Comparison of ENCODE assay signal across 10 cellular contexts in the genomic region with DNA sequence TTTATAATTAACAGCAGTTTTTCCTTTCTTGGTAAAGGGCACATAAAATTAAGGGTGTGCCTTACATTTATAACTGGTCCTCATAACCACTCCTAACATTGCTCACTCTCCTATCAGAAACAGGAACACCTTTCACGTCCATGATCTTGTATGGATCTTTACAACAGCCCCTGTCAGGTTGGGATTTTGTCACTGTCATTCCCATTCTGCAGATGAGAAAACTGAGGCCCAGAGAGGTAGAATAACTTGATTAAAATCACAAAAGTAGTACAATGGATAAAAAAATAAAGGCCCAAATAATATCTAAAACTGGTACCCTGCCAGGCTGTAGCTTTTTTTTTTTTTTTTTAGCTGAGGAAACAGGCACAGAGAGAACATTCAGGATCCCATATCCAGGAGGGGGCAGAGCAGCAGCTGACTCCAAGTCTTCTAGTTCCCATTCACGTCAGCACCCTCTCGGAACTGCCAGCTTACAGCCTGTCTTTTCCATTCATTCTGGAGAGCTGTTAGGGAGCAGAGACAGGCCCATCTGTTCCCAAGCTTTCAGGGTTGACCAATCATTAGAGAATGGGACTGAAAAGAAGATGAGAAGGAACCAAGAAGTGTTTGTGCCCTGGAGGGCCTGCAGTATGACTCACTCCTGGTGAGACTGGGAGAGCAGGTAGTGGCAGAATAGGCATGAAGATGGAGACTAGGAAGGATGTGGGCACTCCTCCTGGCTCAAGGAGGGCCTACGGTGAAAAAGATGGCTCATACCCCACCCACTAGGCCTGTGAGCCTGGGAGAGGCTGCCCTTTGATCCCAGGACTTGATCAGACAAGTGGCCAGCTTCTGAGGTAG. TPM values are rescaled to one million over a fixed set of nuclear protein-coding genes. Genes with fewer than 3 reads are reported as not detected.
A peak's percentile ranks its signal among the peaks of the same experiment; 100 is the strongest.
DNase-seq lines count a peak whose midpoint lies in the region; ATAC-seq and TF ChIP-seq lines count a peak whose summit lies in the region.
"Had no signal": no experiment of that assay in that cellular context is flagged by ENCODE, and none has a peak within 500 bp of the region (broad histone marks: within the 10 kb centered on the region; RNA-seq: fewer than 3 reads in every experiment).

No MANE protein-coding gene starts in this region.

- H3K4me1 Mint-ChIP-seq in activated CD8-positive, alpha-beta T cell treated with anti-CD3 and anti-CD28 coated beads, Interleukin-2, amount 10 ng/mL, durations not matched to agents 7 days and 5 days (ENCODE audit: low read depth): peaks cover 37% of the 10 kb centered on the region
- peaks cover 10% of the 10 kb centered on the region for H3K4me1 Mint-ChIP-seq in activated CD8-positive, alpha-beta T cell treated with anti-CD3 and anti-CD28 coated beads for 36 hours (ENCODE audit: low read depth)

- no peak for DNase-seq in activated CD8-positive, alpha-beta T cell treated with anti-CD3 and anti-CD28 coated beads, Interleukin-2, amount 10 ng/mL, durations not matched to agents 7 days and 5 days
- no peak for DNase-seq in activated CD8-positive, alpha-beta T cell treated with anti-CD3 and anti-CD28 coated beads for 36 hours
- DNase-seq in astrocyte of the hippocampus (ENCODE audit: low read depth, low spot score): peak; percentile 44
- DNase-seq in cardiac muscle cell (ENCODE audit: low read depth in 1 of 2, low spot score in 1 of 2): peak; percentile 15 to 59
- DNase-seq in superior temporal gyrus (ENCODE audit: extremely low spot score): peak; percentile 24
- no peak for DNase-seq in GM10266 (ENCODE audit: extremely low spot score)
- DNase-seq: NCI-H1092 treated with DMSO at 0.1 percent for 48 hours had no signal

- CTCF ChIA-PET in activated CD8-positive, alpha-beta T cell treated with anti-CD3 and anti-CD28 coated beads, Interleukin-2, amount 10 ng/mL, durations not matched to agents 7 days and 5 days (lab: Charles Lee): no interaction called here
- CTCF ChIA-PET in activated CD8-positive, alpha-beta T cell treated with anti-CD3 and anti-CD28 coated beads for 36 hours (lab: Charles Lee): no interaction called here

- H3K27me3 ChIP-seq in cardiac muscle cell: no peaks in the 10 kb centered on the region

- peaks cover 58% of the 10 kb centered on the region for H3K36me3 Mint-ChIP-seq in activated CD8-positive, alpha-beta T cell treated with anti-CD3 and anti-CD28 coated beads, Interleukin-2, amount 10 ng/mL, durations not matched to agents 7 days and 5 days (ENCODE audit: low read depth)
- H3K36me3 Mint-ChIP-seq in activated CD8-positive, alpha-beta T cell treated with anti-CD3 and anti-CD28 coated beads for 36 hours (ENCODE audit: low read depth): peaks cover 44% of the 10 kb centered on the region

- H3K9me3 ChIP-seq in cardiac muscle cell (ENCODE audit: low read depth): no peaks in the 10 kb centered on the region

- H3K4me3 Mint-ChIP-seq in activated CD8-positive, alpha-beta T cell treated with anti-CD3 and anti-CD28 coated beads, Interleukin-2, amount 10 ng/mL, durations not matched to agents 7 days and 5 days: no peak overlapping the region
- H3K4me3 Mint-ChIP-seq in activated CD8-positive, alpha-beta T cell treated with anti-CD3 and anti-CD28 coated beads for 36 hours: no peak overlapping the region

- no peaks in the 10 kb centered on the region for H3K4me1 ChIP-seq in cardiac muscle cell (ENCODE audit: low read depth)

- no peak overlapping the region for H3K27ac ChIP-seq in cardiac muscle cell

- H3K27ac Mint-ChIP-seq in activated CD8-positive, alpha-beta T cell treated with anti-CD3 and anti-CD28 coated beads, Interleukin-2, amount 10 ng/mL, durations not matched to agents 7 days and 5 days: peak overlapping the region; percentile 55
- H3K27ac Mint-ChIP-seq in activated CD8-positive, alpha-beta T cell treated with anti-CD3 and anti-CD28 coated beads for 36 hours: no peak overlapping the region
- H3K27ac Mint-ChIP-seq: activated T-helper 2 cell treated with anti-CD3 and anti-CD28 coated beads, Interferon-gamma antibody, Interleukin-2, Interleukin-4, amounts not matched to agents 10 μg/mL and 5 μg/mL and 100 μg/mL, durations not matched to agents 14 hours and 24 hours and 36 hours had no signal

- H3K36me3 ChIP-seq in cardiac muscle cell: no peaks in the 10 kb centered on the region

- no peak for TF ChIP-seq CTCF in activated CD8-positive, alpha-beta T cell treated with anti-CD3 and anti-CD28 coated beads for 36 hours (IDR thresholded peaks at IDR 0.05)
- TF ChIP-seq CTCF in cardiac muscle cell (IDR thresholded peaks at IDR 0.05; ENCODE audit: low read depth, low read length): no peak
- TF ChIP-seq CTCF in GM10266 (IDR thresholded peaks at IDR 0.05; ENCODE audit: control insufficient read depth, insufficient read depth, low read depth, missing control alignments): no peak

- POLR2A ChIA-PET in activated CD8-positive, alpha-beta T cell treated with anti-CD3 and anti-CD28 coated beads, Interleukin-2, amount 10 ng/mL, durations not matched to agents 7 days and 5 days (lab: Charles Lee): no interaction called here
- POLR2A ChIA-PET in activated CD8-positive, alpha-beta T cell treated with anti-CD3 and anti-CD28 coated beads for 36 hours (lab: Charles Lee): interaction anchor here (1.7 kb wide), 1 partner anchor 10 kb away, joined by 4 read pairs; no protein-coding TSS in a partner anchor

- no peak for ATAC-seq in activated CD8-positive, alpha-beta T cell treated with anti-CD3 and anti-CD28 coated beads, Interleukin-2, amount 10 ng/mL, durations not matched to agents 7 days and 5 days
- ATAC-seq in activated CD8-positive, alpha-beta T cell treated with anti-CD3 and anti-CD28 coated beads for 36 hours: no peak
- no peak for ATAC-seq in GM21526 (IDR thresholded peaks at IDR 0.05; ENCODE audit: low FRiP score, unreplicated experiment)
- no peak for ATAC-seq in GM21786 (IDR thresholded peaks at IDR 0.05; ENCODE audit: unreplicated experiment)

- intact Hi-C loops in activated CD8-positive, alpha-beta T cell treated with anti-CD3 and anti-CD28 coated beads for 36 hours (cut with micrococcal nuclease): no loop called here

- no peaks in the 10 kb centered on the region for H3K27me3 Mint-ChIP-seq in activated CD8-positive, alpha-beta T cell treated with anti-CD3 and anti-CD28 coated beads, Interleukin-2, amount 10 ng/mL, durations not matched to agents 7 days and 5 days (ENCODE audit: low read depth)
- H3K27me3 Mint-ChIP-seq in activated CD8-positive, alpha-beta T cell treated with anti-CD3 and anti-CD28 coated beads for 36 hours: no peaks in the 10 kb centered on the region

- no peaks in the 10 kb centered on the region for H3K9me3 Mint-ChIP-seq in activated CD8-positive, alpha-beta T cell treated with anti-CD3 and anti-CD28 coated beads, Interleukin-2, amount 10 ng/mL, durations not matched to agents 7 days and 5 days (ENCODE audit: insufficient read depth)
- H3K9me3 Mint-ChIP-seq in activated CD8-positive, alpha-beta T cell treated with anti-CD3 and anti-CD28 coated beads for 36 hours: no peaks in the 10 kb centered on the region
- H3K9me3 Mint-ChIP-seq: activated T-helper 2 cell treated with anti-CD3 and anti-CD28 coated beads, Interferon-gamma antibody, Interleukin-2, Interleukin-4, amounts not matched to agents 10 μg/mL and 5 μg/mL and 100 μg/mL, durations not matched to agents 14 hours and 24 hours and 36 hours had no signal

- no peak overlapping the region for H3K4me3 ChIP-seq in cardiac muscle cell

RNA-seq across cellular contexts. Expression of a gene that starts 7.3 kb away (rescaled TPM):
- total RNA-seq in activated CD8-positive, alpha-beta T cell treated with anti-CD3 and anti-CD28 coated beads, Interleukin-2, amount 10 ng/mL, durations not matched to agents 7 days and 5 days: 10 to 100 TPM; 33.2 to 35.3 TPM
- 10 to 100 TPM; 26.8 to 28.4 TPM for total RNA-seq in activated CD8-positive, alpha-beta T cell treated with anti-CD3 and anti-CD28 coated beads for 36 hours
- total RNA-seq in cardiac muscle cell: 5.5 and 8.1 TPM in 2 replicates
- polyA plus RNA-seq in cardiac muscle cell: 6.7 and 6.9 TPM in 2 replicates

RNA-seq across cellular contexts. Expression of a gene that starts 20.3 kb away (rescaled TPM):
- total RNA-seq in activated CD8-positive, alpha-beta T cell treated with anti-CD3 and anti-CD28 coated beads, Interleukin-2, amount 10 ng/mL, durations not matched to agents 7 days and 5 days: 100 to 1,000 TPM; 134 to 164 TPM
- 10 to 100 TPM; 81.6 to 81.9 TPM for total RNA-seq in activated CD8-positive, alpha-beta T cell treated with anti-CD3 and anti-CD28 coated beads for 36 hours
- 1.9 TPM in 2 replicates for total RNA-seq in cardiac muscle cell
- 1.7 and 4.3 TPM in 2 replicates for polyA plus RNA-seq in cardiac muscle cell

RNA-seq across cellular contexts. Expression of a gene that starts 57.7 kb away (rescaled TPM):
- total RNA-seq in activated CD8-positive, alpha-beta T cell treated with anti-CD3 and anti-CD28 coated beads, Interleukin-2, amount 10 ng/mL, durations not matched to agents 7 days and 5 days: not detected
- not detected for total RNA-seq in activated CD8-positive, alpha-beta T cell treated with anti-CD3 and anti-CD28 coated beads for 36 hours
- total RNA-seq in cardiac muscle cell: not detected in 2 replicates
- polyA plus RNA-seq in cardiac muscle cell: not detected in 2 replicates
- total RNA-seq: activated T-helper 2 cell treated with anti-CD3 and anti-CD28 coated beads, Interferon-gamma antibody, Interleukin-2, Interleukin-4, amounts not matched to agents 10 μg/mL and 5 μg/mL and 100 μg/mL, durations not matched to agents 14 hours and 24 hours and 36 hours had no signal

Comparison
In these comparisons a context has a peak if more than half of its experiments do, and no peak if none do; other contexts are left out.
1. DNase-seq: peak in astrocyte of the hippocampus (single experiment), cardiac muscle cell (2 of 2) and superior temporal gyrus (single experiment); none in activated CD8-positive, alpha-beta T cell treated with anti-CD3 and anti-CD28 coated beads, Interleukin-2, amount 10 ng/mL, durations not matched to agents 7 days and 5 days (single experiment), activated CD8-positive, alpha-beta T cell treated with anti-CD3 and anti-CD28 coated beads for 36 hours (single experiment) and GM10266 (single experiment).
2. RNA of a gene that starts 20.3 kb away (total RNA-seq): 134 to 164 TPM in activated CD8-positive, alpha-beta T cell treated with anti-CD3 and anti-CD28 coated beads, Interleukin-2, amount 10 ng/mL, durations not matched to agents 7 days and 5 days and 81.6 to 81.9 TPM in activated CD8-positive, alpha-beta T cell treated with anti-CD3 and anti-CD28 coated beads for 36 hours; 1.9 TPM in cardiac muscle cell; every median in the first group is over 10 times any median in the second.